In the genomic region with DNA sequence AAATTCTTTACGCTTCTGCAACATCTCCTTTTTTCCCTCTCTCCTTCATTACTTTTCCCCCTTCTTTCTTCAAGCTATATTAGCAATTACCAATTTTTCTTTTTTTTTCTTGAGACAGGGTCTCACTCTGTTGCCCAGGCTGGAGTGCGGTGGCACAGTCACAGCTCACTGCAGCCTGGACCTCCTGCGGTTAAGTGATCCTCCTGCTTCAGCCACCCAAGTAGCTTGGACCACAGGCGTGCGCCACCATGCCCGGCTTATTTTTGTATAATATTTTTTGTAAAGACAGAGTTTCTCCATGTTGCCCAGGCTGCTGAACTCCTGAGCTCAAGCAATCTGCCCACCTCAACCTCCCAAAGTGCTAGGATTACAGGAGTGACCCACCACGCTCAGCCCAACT, we compare ENCODE assay signal across 18 cellular contexts.
"Had no signal": no experiment of that assay in that cellular context is flagged by ENCODE, and none has a peak within 500 bp of the region (broad histone marks: within the 10 kb centered on the region; RNA-seq: fewer than 3 reads in every experiment).

No MANE protein-coding gene starts in this region.

- H3K27me3 Mint-ChIP-seq: memory B cell; stimulated activated memory B cell treated with anti-CD40 and anti-IgM and Interleukin-4, amounts not matched to agents 10 μg/mL and 1 μg/mL and 100 μg/mL, for 72 hours; stimulated activated naive CD8-positive, alpha-beta T cell treated with anti-CD3 and anti-CD28 coated beads, Interleukin-15, amount 100 ng/mL, for 72 hours had no signal

- H3K36me3 ChIP-seq: uterus had no signal

- H3K27ac ChIP-seq: gastrocnemius medialis, left ventricle myocardium inferior, lower lobe of right lung, thoracic aorta, uterus had no signal

- H3K4me3 Mint-ChIP-seq: memory B cell; neural crest cell; stimulated activated memory B cell treated with anti-CD40 and anti-IgM and Interleukin-4, amounts not matched to agents 10 μg/mL and 1 μg/mL and 100 μg/mL, for 72 hours; stimulated activated naive CD8-positive, alpha-beta T cell treated with anti-CD3 and anti-CD28 coated beads, Interleukin-15, amount 100 ng/mL, for 72 hours had no signal

- H3K4me3 ChIP-seq: gastrocnemius medialis, left ventricle myocardium inferior, lower lobe of right lung, thoracic aorta, uterus had no signal

- H3K9me3 ChIP-seq: gastrocnemius medialis, left ventricle myocardium inferior, lower lobe of right lung, thoracic aorta, uterus had no signal

- H3K27ac Mint-ChIP-seq: memory B cell; stimulated activated memory B cell treated with anti-CD40 and anti-IgM and Interleukin-4, amounts not matched to agents 10 μg/mL and 1 μg/mL and 100 μg/mL, for 72 hours had no signal

- H3K9me3 Mint-ChIP-seq: memory B cell; neural crest cell; stimulated activated memory B cell treated with anti-CD40 and anti-IgM and Interleukin-4, amounts not matched to agents 10 μg/mL and 1 μg/mL and 100 μg/mL, for 72 hours; stimulated activated naive CD8-positive, alpha-beta T cell treated with anti-CD3 and anti-CD28 coated beads, Interleukin-15, amount 100 ng/mL, for 72 hours had no signal

- DNase-seq: effector memory CD4-positive, alpha-beta T cell; gastrocnemius medialis; glutamatergic neuron; kidney; left cardiac atrium; left ventricle myocardium inferior; lower lobe of right lung; midbrain; stimulated activated CD4-positive, alpha-beta T cell treated with anti-CD3 and anti-CD28 coated beads, Interleukin-4, amount 100 ng/mL, for 1 hour; stimulated activated CD8-positive, alpha-beta memory T cell treated with anti-CD3 and anti-CD28 coated beads, Interleukin-4, amount 100 ng/mL, for 48 hours; stimulated activated naive CD8-positive, alpha-beta T cell treated with anti-CD3 and anti-CD28 coated beads, Interleukin-15, amount 100 ng/mL, for 72 hours; substantia nigra; trophoblast cell; uterus had no signal

- H3K27me3 ChIP-seq: gastrocnemius medialis, uterus had no signal

- H3K4me1 ChIP-seq: gastrocnemius medialis, left ventricle myocardium inferior, lower lobe of right lung, uterus had no signal

- H3K4me1 Mint-ChIP-seq: memory B cell; neural crest cell; stimulated activated memory B cell treated with anti-CD40 and anti-IgM and Interleukin-4, amounts not matched to agents 10 μg/mL and 1 μg/mL and 100 μg/mL, for 72 hours had no signal
